In the genomic region with DNA sequence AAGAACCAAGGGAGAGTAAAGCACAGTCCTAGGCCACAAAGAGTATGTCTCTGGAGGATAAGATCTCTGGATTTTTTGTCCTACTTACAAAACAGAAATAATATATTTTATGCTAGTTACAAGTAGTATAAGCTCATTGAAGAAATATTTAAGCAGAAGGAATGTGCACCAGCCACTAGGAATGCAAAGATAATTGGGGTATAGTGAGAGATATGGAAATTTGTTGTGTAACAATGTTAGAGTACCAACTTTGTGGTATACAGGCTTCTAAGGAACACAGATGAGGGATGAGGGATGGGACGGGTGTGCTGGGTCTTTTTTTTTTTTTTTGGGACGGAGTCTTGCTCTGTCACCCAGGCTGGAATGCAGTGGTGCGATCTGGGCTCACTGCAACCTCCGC, we compare ENCODE assay signal across 12 cellular contexts. TPM values are rescaled to one million over a fixed set of nuclear protein-coding genes. Genes with fewer than 3 reads are reported as not detected.
DNase-seq lines count a peak whose midpoint lies in the region; ATAC-seq lines count a peak whose summit lies in the region.
"Had no signal": no experiment of that assay in that cellular context is flagged by ENCODE, and none has a peak within 500 bp of the region (broad histone marks: within the 10 kb centered on the region; RNA-seq: fewer than 3 reads in every experiment).

No MANE protein-coding gene starts in this region.

- H3K23ac ChIP-seq in mesendoderm (ENCODE audit: low read length) = no peak overlapping the region

- intact Hi-C loops in activated CD4-positive, alpha-beta T cell treated with anti-CD3 and anti-CD28 coated beads, Interleukin-2, amount 10 ng/mL, durations not matched to agents 24 days and 14 days (cut with micrococcal nuclease) = loop anchor here (5.0 kb wide), 1 partner anchor 210 kb away; no protein-coding TSS in a partner anchor

- no peak overlapping the region for H3K4me3 ChIP-seq in mesendoderm (ENCODE audit: low read length)

- no peak overlapping the region for H3K9ac ChIP-seq in mesendoderm (ENCODE audit: low read length)
- H3K9ac ChIP-seq: KMS-11 had no signal

- no peak for ATAC-seq in naive thymus-derived CD8-positive, alpha-beta T cell
- no peak for ATAC-seq in GM21526 (IDR thresholded peaks at IDR 0.05; ENCODE audit: low FRiP score, unreplicated experiment)

- peaks cover 19% of the 10 kb centered on the region for H3K79me1 ChIP-seq in mesendoderm (ENCODE audit: low read length)

- H3K36me3 ChIP-seq in mesendoderm (ENCODE audit: control insufficient read depth, insufficient read depth, low read length) = no peaks in the 10 kb centered on the region

- H3K4me2 ChIP-seq in mesendoderm (ENCODE audit: low read length) = no peak overlapping the region
- H3K4me2 ChIP-seq: KMS-11 had no signal

- peak overlapping the region; percentile 64 for H3K27ac Mint-ChIP-seq in activated CD4-positive, alpha-beta T cell treated with anti-CD3 and anti-CD28 coated beads, Interleukin-2, amount 10 ng/mL, durations not matched to agents 24 days and 14 days
- peak overlapping the region; percentile 3 to 96 (median 62) for H3K27ac Mint-ChIP-seq in naive thymus-derived CD8-positive, alpha-beta T cell

- H3K4me1 Mint-ChIP-seq in activated CD4-positive, alpha-beta T cell treated with anti-CD3 and anti-CD28 coated beads, Interleukin-2, amount 10 ng/mL, durations not matched to agents 24 days and 14 days = peaks cover 62% of the 10 kb centered on the region
- H3K4me1 Mint-ChIP-seq in naive thymus-derived CD8-positive, alpha-beta T cell = peaks cover 37 to 88% (median 80%) of the 10 kb centered on the region in 4 donors

- no peak overlapping the region for H2BK5ac ChIP-seq in mesendoderm (ENCODE audit: low read length)

- no peaks in the 10 kb centered on the region for H3K27me3 ChIP-seq in mesendoderm (ENCODE audit: insufficient read depth, low read length, poor library complexity)

- H3K4ac ChIP-seq in mesendoderm (ENCODE audit: low read depth, low read length) = no peak overlapping the region

- POLR2A ChIA-PET in naive thymus-derived CD8-positive, alpha-beta T cell (lab: Charles Lee) = interaction anchor here (0.7 to 1.6 kb wide), 3 partner anchors 16 to 254 kb away, joined by 3 to 5 read pairs (median 4); no protein-coding TSS in a partner anchor

- no CpG with 5 or more reads among the region's 4 CpGs for WGBS in mesendoderm (ENCODE audit: extremely low coverage, insufficient coverage, low lambda C conversion rate)

- H2BK120ac ChIP-seq in mesendoderm (ENCODE audit: low read depth, low read length) = no peak overlapping the region

- peaks cover 7% of the 10 kb centered on the region for H3K4me1 ChIP-seq in mesendoderm (ENCODE audit: control insufficient read depth, low read depth, low read length)

- no peak overlapping the region for H3K4me3 Mint-ChIP-seq in activated CD4-positive, alpha-beta T cell treated with anti-CD3 and anti-CD28 coated beads, Interleukin-2, amount 10 ng/mL, durations not matched to agents 24 days and 14 days
- H3K4me3 Mint-ChIP-seq in naive thymus-derived CD8-positive, alpha-beta T cell = peak overlapping the region in 8 of 10 donors; percentile 6 to 60 (median 28)

- H3K27me3 Mint-ChIP-seq in activated CD4-positive, alpha-beta T cell treated with anti-CD3 and anti-CD28 coated beads, Interleukin-2, amount 10 ng/mL, durations not matched to agents 24 days and 14 days = no peaks in the 10 kb centered on the region
- no peaks in the 10 kb centered on the region for H3K27me3 Mint-ChIP-seq in naive thymus-derived CD8-positive, alpha-beta T cell

- H4K5ac ChIP-seq in mesendoderm (ENCODE audit: low read length) = no peak overlapping the region

- H3K9me3 Mint-ChIP-seq in activated CD4-positive, alpha-beta T cell treated with anti-CD3 and anti-CD28 coated beads, Interleukin-2, amount 10 ng/mL, durations not matched to agents 24 days and 14 days = peaks cover 4% of the 10 kb centered on the region
- no peaks in the 10 kb centered on the region for H3K9me3 Mint-ChIP-seq in naive thymus-derived CD8-positive, alpha-beta T cell

- H2BK15ac ChIP-seq in mesendoderm (replicated peaks; ENCODE audit: low read depth) = no peak overlapping the region

- DNase-seq in activated CD4-positive, alpha-beta T cell treated with anti-CD3 and anti-CD28 coated beads, Interleukin-2, amount 10 ng/mL, durations not matched to agents 24 days and 14 days = no peak
- no peak for DNase-seq in activated CD4-positive, alpha-beta T cell treated with anti-CD3 and anti-CD28 coated beads, Interleukin-2, amount 50 U/mL, for 48 hours
- DNase-seq in M059J (ENCODE audit: low read depth) (peak; percentile 70), amniotic epithelial cell (ENCODE audit: low read depth) (peak; percentile 87), mesendoderm (no peak), NAMALWA (ENCODE audit: low spot score) (no peak)
- DNase-seq in naive thymus-derived CD8-positive, alpha-beta T cell = no peak
- DNase-seq: activated CD4-positive, CD25-positive, alpha-beta regulatory T cell treated with anti-CD3 and anti-CD28 coated beads, Interleukin-2, amount 50 U/mL, for 72 hours; NCI-H2171 treated with DMSO at 0.1 percent for 48 hours; stimulated activated CD8-positive, alpha-beta memory T cell treated with anti-CD3 and anti-CD28 coated beads, Interleukin-4, amount 100 ng/mL, for 48 hours had no signal

- H2AK5ac ChIP-seq in mesendoderm (ENCODE audit: low read length) = no peak overlapping the region

- H3K27ac ChIP-seq in mesendoderm (ENCODE audit: low read depth, low read length) = no peak overlapping the region
- H3K27ac ChIP-seq: KMS-11 had no signal

- H4K8ac ChIP-seq in mesendoderm (ENCODE audit: low read depth, low read length) = no peak overlapping the region

- H3K18ac ChIP-seq in mesendoderm (ENCODE audit: low read length) = no peak overlapping the region

- H3K36me3 Mint-ChIP-seq in activated CD4-positive, alpha-beta T cell treated with anti-CD3 and anti-CD28 coated beads, Interleukin-2, amount 10 ng/mL, durations not matched to agents 24 days and 14 days (ENCODE audit: low read depth) = peaks cover 22% of the 10 kb centered on the region
- H3K36me3 Mint-ChIP-seq in naive thymus-derived CD8-positive, alpha-beta T cell = no peaks in the 10 kb centered on the region

- peaks cover 63% of the 10 kb centered on the region for H3K79me2 ChIP-seq in mesendoderm (ENCODE audit: control insufficient read depth, insufficient read depth, low read length)

- no peak overlapping the region for H3K56ac ChIP-seq in mesendoderm (ENCODE audit: low read length)

RNA-seq across cellular contexts. Expression of a gene that starts 26.5 kb away (rescaled TPM):
- 68.5 and 71.3 TPM in 2 replicates for total RNA-seq in activated CD4-positive, alpha-beta T cell treated with anti-CD3 and anti-CD28 coated beads, Interleukin-2, amount 10 ng/mL, durations not matched to agents 24 days and 14 days
- total RNA-seq in M059J (2014; rRNA removed; shearing (Covaris generic)) = 22.7 and 42.8 TPM in 2 replicates
- total RNA-seq in naive thymus-derived CD8-positive, alpha-beta T cell = 100 to 1,000 TPM; 240 to 244 TPM
- polyA plus RNA-seq in naive thymus-derived CD8-positive, alpha-beta T cell = 100 to 1,000 TPM; 113 to 131 (median 120) TPM
- 23.0 TPM for polyA plus RNA-seq in mesendoderm (2013, experiment 1 of 2)
- polyA plus RNA-seq in mesendoderm (2013, experiment 2 of 2) = 24.9 TPM

Comparison
In these comparisons a context has a peak if more than half of its experiments do, and no peak if none do; other contexts are left out.
1. DNase-seq: peak in M059J (single experiment) and amniotic epithelial cell (single experiment); none in activated CD4-positive, alpha-beta T cell treated with anti-CD3 and anti-CD28 coated beads, Interleukin-2, amount 10 ng/mL, durations not matched to agents 24 days and 14 days (single experiment), activated CD4-positive, alpha-beta T cell treated with anti-CD3 and anti-CD28 coated beads, Interleukin-2, amount 50 U/mL, for 48 hours (0 of 2), naive thymus-derived CD8-positive, alpha-beta T cell (0 of 10), mesendoderm (single experiment) and NAMALWA (single experiment).